ENCODE assay signal across 7 cellular contexts in genomic region chr7:100243385-100243784, GRCh38. TPM values are rescaled to one million over a fixed set of nuclear protein-coding genes. Genes with fewer than 3 reads are reported as not detected.
DNase-seq lines count a peak whose midpoint lies in the region; ATAC-seq and TF ChIP-seq lines count a peak whose summit lies in the region.
"Not testable (repeated sequence)": the region's sequence is repeated elsewhere in the genome, so short reads cannot be mapped to it uniquely, and the experiment has no call there.

No MANE protein-coding gene starts in this region.

- TF ChIP-seq CTCF in adrenal gland (IDR thresholded peaks at IDR 0.05); heart left ventricle (IDR thresholded peaks at IDR 0.05): not testable (repeated sequence)

- not testable (repeated sequence) for TF ChIP-seq POLR2A in adrenal gland (IDR thresholded peaks at IDR 0.05); heart left ventricle (IDR thresholded peaks at IDR 0.05)

- WGBS in adrenal gland, 4 donors: 30 to 56% (median 51%) methylated on average over 4 to 12 of the region's 12 CpGs
- WGBS in heart left ventricle, 4 donors: 51 to 64% (median 60%) methylated on average over 6 to 12 of the region's 12 CpGs

- not testable (repeated sequence) for H3K36me3 Mint-ChIP-seq in T-helper 1 cell treated with Interleukin-12 subunit alpha and Interleukin-12 subunit beta and Interleukin-4 antibody, amounts not matched to agents 30 μg/mL and 1 μg/mL, for 36 hours (ENCODE audit: low read depth); activated CD8-positive, alpha-beta memory T cell treated with anti-CD3 and anti-CD28 coated beads, Interleukin-2, amount 10 ng/mL, durations not matched to agents 7 days and 5 days

- peak; percentile 83 for DNase-seq in activated CD8-positive, alpha-beta memory T cell treated with anti-CD3 and anti-CD28 coated beads, Interleukin-2, amount 10 ng/mL, durations not matched to agents 7 days and 5 days
- peak; percentile 49 to 93 (median 82) for DNase-seq in adrenal gland
- DNase-seq in heart left ventricle: peak in 4 of 5 donors; percentile 28 to 87 (median 72)
- DNase-seq in stimulated activated CD4-positive, alpha-beta T cell treated with anti-CD3 and anti-CD28 coated beads, Interleukin-15, amount 100 ng/mL, for 48 hours (ENCODE audit: low read depth in 2 of 2): peak; percentile 61 to 65

- CTCF ChIA-PET in activated CD8-positive, alpha-beta memory T cell treated with anti-CD3 and anti-CD28 coated beads, Interleukin-2, amount 10 ng/mL, durations not matched to agents 7 days and 5 days (lab: Charles Lee): not testable (repeated sequence)

- intact Hi-C loops in adrenal gland (cut with DNase I); heart left ventricle (cut with DNase I): not testable (repeated sequence)

- ATAC-seq in GM18861 (IDR thresholded peaks at IDR 0.05; ENCODE audit: unreplicated experiment): peak; percentile 45
- ATAC-seq in HG03460 (IDR thresholded peaks at IDR 0.05; ENCODE audit: unreplicated experiment): peak; percentile 63
- ATAC-seq in activated CD8-positive, alpha-beta memory T cell treated with anti-CD3 and anti-CD28 coated beads, Interleukin-2, amount 10 ng/mL, durations not matched to agents 7 days and 5 days: peak; percentile 95
- ATAC-seq in heart left ventricle: peak; percentile 61 to 82 (median 72)

- peak overlapping the region; percentile 92 for H3K27ac Mint-ChIP-seq in T-helper 1 cell treated with Interleukin-12 subunit alpha and Interleukin-12 subunit beta and Interleukin-4 antibody, amounts not matched to agents 30 μg/mL and 1 μg/mL, for 36 hours
- H3K27ac Mint-ChIP-seq in activated CD8-positive, alpha-beta memory T cell treated with anti-CD3 and anti-CD28 coated beads, Interleukin-2, amount 10 ng/mL, durations not matched to agents 7 days and 5 days: peak overlapping the region; percentile 82

- peaks cover 26% of the 10 kb centered on the region for H3K4me1 Mint-ChIP-seq in T-helper 1 cell treated with Interleukin-12 subunit alpha and Interleukin-12 subunit beta and Interleukin-4 antibody, amounts not matched to agents 30 μg/mL and 1 μg/mL, for 36 hours (ENCODE audit: low read depth)
- H3K4me1 Mint-ChIP-seq in activated CD8-positive, alpha-beta memory T cell treated with anti-CD3 and anti-CD28 coated beads, Interleukin-2, amount 10 ng/mL, durations not matched to agents 7 days and 5 days: peaks cover 22% of the 10 kb centered on the region

- not testable (repeated sequence) for H3K36me3 ChIP-seq in adrenal gland (replicated peaks in 1 of 2); heart left ventricle

- not testable (repeated sequence) for H3K9me3 Mint-ChIP-seq in T-helper 1 cell treated with Interleukin-12 subunit alpha and Interleukin-12 subunit beta and Interleukin-4 antibody, amounts not matched to agents 30 μg/mL and 1 μg/mL, for 36 hours; activated CD8-positive, alpha-beta memory T cell treated with anti-CD3 and anti-CD28 coated beads, Interleukin-2, amount 10 ng/mL, durations not matched to agents 7 days and 5 days (ENCODE audit: low read depth)

- not testable (repeated sequence) for H3K27me3 ChIP-seq in adrenal gland, heart left ventricle

- not testable (repeated sequence) for H3K27me3 Mint-ChIP-seq in T-helper 1 cell treated with Interleukin-12 subunit alpha and Interleukin-12 subunit beta and Interleukin-4 antibody, amounts not matched to agents 30 μg/mL and 1 μg/mL, for 36 hours (ENCODE audit: low read depth); activated CD8-positive, alpha-beta memory T cell treated with anti-CD3 and anti-CD28 coated beads, Interleukin-2, amount 10 ng/mL, durations not matched to agents 7 days and 5 days

- peak overlapping the region; percentile 12 for H3K4me3 Mint-ChIP-seq in T-helper 1 cell treated with Interleukin-12 subunit alpha and Interleukin-12 subunit beta and Interleukin-4 antibody, amounts not matched to agents 30 μg/mL and 1 μg/mL, for 36 hours
- H3K4me3 Mint-ChIP-seq in activated CD8-positive, alpha-beta memory T cell treated with anti-CD3 and anti-CD28 coated beads, Interleukin-2, amount 10 ng/mL, durations not matched to agents 7 days and 5 days: not testable (repeated sequence)

- H3K4me1 ChIP-seq in adrenal gland (replicated peaks in 1 of 2): peaks cover 0 to 16% of the 10 kb centered on the region in 2 donors
- peaks cover 0 to 17% (median 2%) of the 10 kb centered on the region in 12 donors for H3K4me1 ChIP-seq in heart left ventricle

- not testable (repeated sequence) for H3K9me3 ChIP-seq in adrenal gland (replicated peaks in 1 of 3); heart left ventricle

- not testable (repeated sequence) for H3K4me3 ChIP-seq in adrenal gland, heart left ventricle

- H3K27ac ChIP-seq in adrenal gland (peak overlapping the region in 2 of 5 donors; percentile 55 to 57), heart left ventricle (peak overlapping the region in 3 of 12 donors; percentile 15 to 58 (median 51))

RNA-seq across cellular contexts. Expression of gene PVRIG, which starts 23.6 kb away (rescaled TPM):
- 10 to 100 TPM; 45.2 to 63.2 TPM for total RNA-seq in activated CD8-positive, alpha-beta memory T cell treated with anti-CD3 and anti-CD28 coated beads, Interleukin-2, amount 10 ng/mL, durations not matched to agents 7 days and 5 days
- 1 to 10 TPM in 3 of 8 donors, under 1 TPM in 5; 0.21 to 1.8 (median 0.56) TPM for total RNA-seq in adrenal gland
- polyA plus RNA-seq in adrenal gland: under 1 TPM in 2 of 3 donors, not detected in 1; 0.34 to 0.56 TPM
- 1 to 10 TPM in 1 of 9 donors, under 1 TPM in 2, not detected in 6; 0.63 to 2.7 (median 0.97) TPM for total RNA-seq in heart left ventricle
- polyA plus RNA-seq in heart left ventricle: under 1 TPM; 0.08 to 0.11 TPM

Comparison
In these comparisons a context has a peak if more than half of its experiments do, and no peak if none do; other contexts are left out.
1. ATAC-seq: peak in every context shown above with its lines; median percentile 95 in activated CD8-positive, alpha-beta memory T cell treated with anti-CD3 and anti-CD28 coated beads, Interleukin-2, amount 10 ng/mL, durations not matched to agents 7 days and 5 days; 72 in heart left ventricle; 63 in HG03460; 45 in GM18861.
2. RNA of gene PVRIG, which starts 23.6 kb away (total RNA-seq): 45.2 to 63.2 TPM in activated CD8-positive, alpha-beta memory T cell treated with anti-CD3 and anti-CD28 coated beads, Interleukin-2, amount 10 ng/mL, durations not matched to agents 7 days and 5 days; 0.21 to 1.8 TPM in adrenal gland and 0.63 to 2.7 TPM in heart left ventricle; every median in the first group is over 10 times any median in the second.
3. Peak in every context shown above with its lines, with median percentiles within 50 percentile points of each other: DNase-seq.